In the genomic region with DNA sequence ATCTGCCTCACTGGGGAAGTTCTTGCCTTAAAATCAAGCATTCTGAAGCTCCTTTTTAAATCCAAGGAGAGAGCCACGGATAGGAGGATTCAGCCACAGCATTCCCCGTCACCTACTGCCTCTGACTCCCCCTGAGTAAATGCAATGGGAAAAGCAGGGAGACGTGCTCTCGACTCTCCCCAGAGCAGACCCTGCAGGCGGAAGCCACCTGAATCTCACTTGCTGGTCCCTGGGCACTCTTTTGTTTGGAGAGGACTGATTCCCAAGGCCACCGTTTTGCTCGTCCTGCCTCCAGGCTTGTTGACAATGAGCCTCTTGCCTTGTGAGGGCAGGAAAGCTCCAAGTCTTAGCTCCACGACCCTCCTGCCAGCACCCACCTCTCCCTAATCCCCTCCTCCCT, we compare ENCODE assay signal across 27 cellular contexts.
"Had no signal": no experiment of that assay in that cellular context is flagged by ENCODE, and none has a peak within 500 bp of the region (broad histone marks: within the 10 kb centered on the region; RNA-seq: fewer than 3 reads in every experiment).

No MANE protein-coding gene starts in this region.

- H3K27ac ChIP-seq: brain microvascular endothelial cell, coronary artery, dorsolateral prefrontal cortex, esophagus muscularis mucosa, gastroesophageal sphincter, heart right ventricle had no signal

- FAIRE-seq: astrocyte, bronchial epithelial cell had no signal

- H3K4me3 ChIP-seq: coronary artery, dorsolateral prefrontal cortex, esophagus muscularis mucosa, gastroesophageal sphincter, heart right ventricle had no signal

- H3K27me3 ChIP-seq: brain microvascular endothelial cell, dorsolateral prefrontal cortex had no signal

- DNase-seq: activated CD4-positive, alpha-beta memory T cell treated with anti-CD3 and anti-CD28 coated beads for 36 hours; activated CD4-positive, alpha-beta T cell treated with anti-CD3 and anti-CD28 coated beads for 36 hours; activated CD4-positive, alpha-beta T cell treated with anti-CD3 and anti-CD28 coated beads, Interleukin-2, amount 10 ng/mL, durations not matched to agents 24 days and 14 days; activated CD4-positive, CD25-positive, alpha-beta regulatory T cell; activated CD4-positive, CD25-positive, alpha-beta regulatory T cell treated with anti-CD3 and anti-CD28 coated beads, Interleukin-2, amount 50 U/mL, for 72 hours; activated CD8-positive, alpha-beta memory T cell treated with anti-CD3 and anti-CD28 coated beads, Interleukin-2, amount 10 ng/mL, durations not matched to agents 7 days and 5 days; activated CD8-positive, alpha-beta memory T cell treated with anti-CD3 and anti-CD28 coated beads, Interleukin-2, amount 50 U/mL, for 4 hours; activated CD8-positive, alpha-beta T cell treated with anti-CD3 and anti-CD28 coated beads, Interleukin-2, amount 10 ng/mL, durations not matched to agents 7 days and 5 days; activated effector memory CD4-positive, alpha-beta T cell treated with anti-CD3 and anti-CD28 coated beads, Interleukin-2, amount 50 U/mL, for 16 hours; activated naive CD4-positive, alpha-beta T cell treated with anti-CD3 and anti-CD28 coated beads for 36 hours; activated T-cell treated with anti-CD3 and anti-CD28 coated beads, Interleukin-2, amount 50 U/mL, for 1 hour; activated T-cell treated with anti-CD3 and anti-CD28 coated beads, Interleukin-2, amount 50 U/mL, for 48 hours; amniotic stem cell; anterior cingulate cortex; brain microvascular endothelial cell; dorsolateral prefrontal cortex; effector memory CD4-positive, alpha-beta T cell; erythroblast; foreskin melanocyte; heart right ventricle; T-helper 1 cell; T-helper 2 cell had no signal

- H3K36me3 ChIP-seq: brain microvascular endothelial cell, esophagus muscularis mucosa, gastroesophageal sphincter, heart right ventricle had no signal

- ATAC-seq: activated CD4-positive, alpha-beta T cell treated with anti-CD3 and anti-CD28 coated beads for 36 hours; activated CD8-positive, alpha-beta memory T cell treated with anti-CD3 and anti-CD28 coated beads, Interleukin-2, amount 10 ng/mL, durations not matched to agents 7 days and 5 days; activated CD8-positive, alpha-beta T cell treated with anti-CD3 and anti-CD28 coated beads, Interleukin-2, amount 10 ng/mL, durations not matched to agents 7 days and 5 days; gastroesophageal sphincter; heart right ventricle had no signal

- H3K9me3 ChIP-seq: esophagus muscularis mucosa, gastroesophageal sphincter, heart right ventricle had no signal

- H3K4me1 ChIP-seq: esophagus muscularis mucosa, gastroesophageal sphincter, heart right ventricle had no signal
